Comparison of ENCODE assay signal across 9 cellular contexts in the genomic region with DNA sequence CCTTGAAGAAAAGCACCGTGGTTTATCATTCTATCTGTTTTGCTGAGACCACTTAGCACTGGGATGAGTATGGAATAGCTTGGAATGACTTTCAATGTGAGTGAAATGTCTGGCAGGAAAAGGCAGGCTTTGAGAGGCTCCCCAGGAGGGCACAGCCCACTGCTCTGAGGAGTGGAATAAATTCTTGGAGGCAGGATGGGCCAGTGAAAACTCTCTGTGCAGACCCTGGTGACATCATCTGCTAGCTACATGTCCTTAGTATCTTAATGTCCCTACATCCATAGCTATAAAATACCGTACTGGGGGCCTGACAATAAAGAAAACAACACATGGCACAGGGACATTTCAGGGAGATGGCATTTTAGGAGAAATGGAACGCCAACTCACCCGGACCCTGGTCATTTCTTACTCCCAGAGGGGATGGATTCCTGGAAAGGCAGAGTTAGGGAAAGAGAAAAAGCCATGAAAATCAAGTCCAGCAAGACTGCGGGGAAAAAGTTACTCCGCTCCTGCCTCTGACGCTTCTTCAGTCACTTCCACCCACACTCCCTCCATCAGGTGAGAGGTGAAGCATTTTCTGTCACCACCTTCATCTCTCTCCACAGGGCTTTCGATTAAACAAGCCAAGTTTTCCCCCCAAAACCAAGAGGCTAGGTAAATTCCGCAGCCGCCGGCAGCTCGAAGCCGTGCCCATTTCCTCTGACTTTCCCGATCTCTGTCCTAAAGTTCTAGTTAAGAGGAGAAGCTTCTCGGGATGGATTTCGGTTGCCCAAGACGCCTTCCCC. TPM values are rescaled to one million over a fixed set of nuclear protein-coding genes. Genes with fewer than 3 reads are reported as not detected.
A peak's percentile ranks its signal among the peaks of the same experiment; 100 is the strongest.
DNase-seq lines count a peak whose midpoint lies in the region; ATAC-seq and TF ChIP-seq lines count a peak whose summit lies in the region.
"Had no signal": no experiment of that assay in that cellular context is flagged by ENCODE, and none has a peak within 500 bp of the region (broad histone marks: within the 10 kb centered on the region; RNA-seq: fewer than 3 reads in every experiment).

No MANE protein-coding gene starts in this region.

- no peak for TF ChIP-seq CTCF in astrocyte of the cerebellum (IDR thresholded peaks at IDR 0.05; ENCODE audit: low read depth, low read length, missing control alignments)

- DNase-seq in activated CD4-positive, alpha-beta memory T cell treated with anti-CD3 and anti-CD28 coated beads for 36 hours: peak; percentile 11
- DNase-seq in activated CD4-positive, alpha-beta memory T cell treated with anti-CD3 and anti-CD28 coated beads, Interleukin-2, amount 10 ng/mL, durations not matched to agents 7 days and 5 days: no peak
- no peak for DNase-seq in astrocyte of the cerebellum (ENCODE audit: low read depth)
- DNase-seq in kidney glomerular epithelial cell (lab: John Stamatoyannopoulos, UW): peak; percentile 16
- DNase-seq in SHP77 treated with DMSO at 0.1 percent for 48 hours (lab: John Stamatoyannopoulos, UW): no peak
- DNase-seq in NCI-H2107 treated with DMSO at 0.1 percent for 48 hours (lab: John Stamatoyannopoulos, UW; ENCODE audit: unreplicated experiment): no peak
- DNase-seq: DND-41 had no signal

- H3K4me1 Mint-ChIP-seq in activated CD4-positive, alpha-beta memory T cell treated with anti-CD3 and anti-CD28 coated beads for 36 hours (ENCODE audit: low read depth): peaks cover 50% of the 10 kb centered on the region
- peaks cover 27% of the 10 kb centered on the region for H3K4me1 Mint-ChIP-seq in activated CD4-positive, alpha-beta memory T cell treated with anti-CD3 and anti-CD28 coated beads, Interleukin-2, amount 10 ng/mL, durations not matched to agents 7 days and 5 days

- intact Hi-C loops in activated CD4-positive, alpha-beta memory T cell treated with anti-CD3 and anti-CD28 coated beads for 36 hours (cut with micrococcal nuclease): loop anchor here (1.0 to 10.0 kb wide), 4 partner anchors 75 to 939 kb away; a partner anchor contains a TSS

- peak overlapping the region; percentile 61 for H3K27ac ChIP-seq in subcutaneous abdominal adipose tissue (ENCODE audit: low read depth, low read length)

- H3K27me3 Mint-ChIP-seq in activated CD4-positive, alpha-beta memory T cell treated with anti-CD3 and anti-CD28 coated beads for 36 hours: no peaks in the 10 kb centered on the region
- no peaks in the 10 kb centered on the region for H3K27me3 Mint-ChIP-seq in activated CD4-positive, alpha-beta memory T cell treated with anti-CD3 and anti-CD28 coated beads, Interleukin-2, amount 10 ng/mL, durations not matched to agents 7 days and 5 days

- in situ Hi-C loops in astrocyte of the cerebellum (cut with HindIII; ENCODE audit: low sequenced_read_pairs): no loop called here

- peaks cover 0 to 2% (median 0%) of the 10 kb centered on the region in 5 donors for H3K36me3 ChIP-seq in subcutaneous abdominal adipose tissue (ENCODE audit: control insufficient read depth in 5 of 5, insufficient read depth in 5 of 5, low read length in 5 of 5)

- H3K9ac ChIP-seq in subcutaneous abdominal adipose tissue (ENCODE audit: low read length in 5 of 5): peak overlapping the region in 4 of 5 donors; percentile 27 to 70 (median 62)

- H3K4me3 Mint-ChIP-seq in activated CD4-positive, alpha-beta memory T cell treated with anti-CD3 and anti-CD28 coated beads for 36 hours: peak overlapping the region; percentile 48
- no peak overlapping the region for H3K4me3 Mint-ChIP-seq in activated CD4-positive, alpha-beta memory T cell treated with anti-CD3 and anti-CD28 coated beads, Interleukin-2, amount 10 ng/mL, durations not matched to agents 7 days and 5 days

- H3K27me3 ChIP-seq in subcutaneous abdominal adipose tissue (ENCODE audit: control insufficient read depth in 5 of 5, insufficient read depth in 4 of 5, low read length in 5 of 5): no peaks in the 10 kb centered on the region

- POLR2A ChIA-PET in activated CD4-positive, alpha-beta memory T cell treated with anti-CD3 and anti-CD28 coated beads for 36 hours (lab: Charles Lee): interaction anchor here (1.0 kb wide), 1 partner anchor 33 kb away, joined by 3 read pairs; a partner anchor contains a TSS
- POLR2A ChIA-PET in activated CD4-positive, alpha-beta memory T cell treated with anti-CD3 and anti-CD28 coated beads, Interleukin-2, amount 10 ng/mL, durations not matched to agents 7 days and 5 days (lab: Charles Lee): interaction anchor here (0.6 to 1.4 kb wide), 4 partner anchors 21 to 178 kb away, joined by 3 to 4 read pairs (median 4); a partner anchor contains a TSS

- H3K36me3 Mint-ChIP-seq in activated CD4-positive, alpha-beta memory T cell treated with anti-CD3 and anti-CD28 coated beads for 36 hours: peaks cover 17% of the 10 kb centered on the region
- peaks cover 28% of the 10 kb centered on the region for H3K36me3 Mint-ChIP-seq in activated CD4-positive, alpha-beta memory T cell treated with anti-CD3 and anti-CD28 coated beads, Interleukin-2, amount 10 ng/mL, durations not matched to agents 7 days and 5 days (ENCODE audit: low read depth)

- H3K4me3 ChIP-seq in astrocyte of the cerebellum (ENCODE audit: low read depth, low read length) (peak overlapping the region; percentile 57), subcutaneous abdominal adipose tissue (ENCODE audit: low read depth in 1 of 5, low read length in 5 of 5) (peak overlapping the region; percentile 65 to 75 (median 73))

- CTCF ChIA-PET in activated CD4-positive, alpha-beta memory T cell treated with anti-CD3 and anti-CD28 coated beads for 36 hours (lab: Charles Lee): interaction anchor here (0.5 kb wide), 1 partner anchor 87 kb away, joined by 3 read pairs; no protein-coding TSS in a partner anchor
- CTCF ChIA-PET in activated CD4-positive, alpha-beta memory T cell treated with anti-CD3 and anti-CD28 coated beads, Interleukin-2, amount 10 ng/mL, durations not matched to agents 7 days and 5 days (lab: Charles Lee): no interaction called here

- H3K9me3 Mint-ChIP-seq in activated CD4-positive, alpha-beta memory T cell treated with anti-CD3 and anti-CD28 coated beads for 36 hours: peaks cover 27% of the 10 kb centered on the region
- peaks cover 42% of the 10 kb centered on the region for H3K9me3 Mint-ChIP-seq in activated CD4-positive, alpha-beta memory T cell treated with anti-CD3 and anti-CD28 coated beads, Interleukin-2, amount 10 ng/mL, durations not matched to agents 7 days and 5 days

- peaks cover 0 to 20% (median 19%) of the 10 kb centered on the region in 5 donors for H3K4me1 ChIP-seq in subcutaneous abdominal adipose tissue (ENCODE audit: control insufficient read depth in 5 of 5, insufficient read depth in 5 of 5, low read length in 5 of 5)

- H3K27ac Mint-ChIP-seq in activated CD4-positive, alpha-beta memory T cell treated with anti-CD3 and anti-CD28 coated beads for 36 hours: peak overlapping the region; percentile 7
- H3K27ac Mint-ChIP-seq in activated CD4-positive, alpha-beta memory T cell treated with anti-CD3 and anti-CD28 coated beads, Interleukin-2, amount 10 ng/mL, durations not matched to agents 7 days and 5 days: no peak overlapping the region

- H3K9me3 ChIP-seq in subcutaneous abdominal adipose tissue (ENCODE audit: control insufficient read depth in 5 of 5, low read length in 5 of 5): no peaks in the 10 kb centered on the region

- ATAC-seq in HG03354 (IDR thresholded peaks at IDR 0.05; ENCODE audit: poor library complexity, severe bottlenecking, unreplicated experiment): no peak

RNA-seq across cellular contexts. Expression of a gene that starts 1.0 kb away (rescaled TPM):
- total RNA-seq in activated CD4-positive, alpha-beta memory T cell treated with anti-CD3 and anti-CD28 coated beads for 36 hours: 1 to 10 TPM; 1.5 to 1.7 TPM
- total RNA-seq in activated CD4-positive, alpha-beta memory T cell treated with anti-CD3 and anti-CD28 coated beads, Interleukin-2, amount 10 ng/mL, durations not matched to agents 7 days and 5 days: under 1 TPM; 0.15 to 0.25 TPM

RNA-seq across cellular contexts. Expression of a gene that starts 32.8 kb away (rescaled TPM):
- total RNA-seq in activated CD4-positive, alpha-beta memory T cell treated with anti-CD3 and anti-CD28 coated beads for 36 hours: 1 to 10 TPM; 4.1 to 4.7 TPM
- total RNA-seq in activated CD4-positive, alpha-beta memory T cell treated with anti-CD3 and anti-CD28 coated beads, Interleukin-2, amount 10 ng/mL, durations not matched to agents 7 days and 5 days: 1 to 10 TPM; 1.5 to 1.6 TPM

Comparison
In these comparisons a context has a peak if more than half of its experiments do, and no peak if none do; other contexts are left out.
1. DNase-seq: peak in activated CD4-positive, alpha-beta memory T cell treated with anti-CD3 and anti-CD28 coated beads for 36 hours (single experiment) and kidney glomerular epithelial cell (single experiment); none in activated CD4-positive, alpha-beta memory T cell treated with anti-CD3 and anti-CD28 coated beads, Interleukin-2, amount 10 ng/mL, durations not matched to agents 7 days and 5 days (single experiment), astrocyte of the cerebellum (single experiment), SHP77 treated with DMSO at 0.1 percent for 48 hours (single experiment) and NCI-H2107 treated with DMSO at 0.1 percent for 48 hours (single experiment).